Comparison of ENCODE assay signal across 16 cellular contexts in the genomic region with DNA sequence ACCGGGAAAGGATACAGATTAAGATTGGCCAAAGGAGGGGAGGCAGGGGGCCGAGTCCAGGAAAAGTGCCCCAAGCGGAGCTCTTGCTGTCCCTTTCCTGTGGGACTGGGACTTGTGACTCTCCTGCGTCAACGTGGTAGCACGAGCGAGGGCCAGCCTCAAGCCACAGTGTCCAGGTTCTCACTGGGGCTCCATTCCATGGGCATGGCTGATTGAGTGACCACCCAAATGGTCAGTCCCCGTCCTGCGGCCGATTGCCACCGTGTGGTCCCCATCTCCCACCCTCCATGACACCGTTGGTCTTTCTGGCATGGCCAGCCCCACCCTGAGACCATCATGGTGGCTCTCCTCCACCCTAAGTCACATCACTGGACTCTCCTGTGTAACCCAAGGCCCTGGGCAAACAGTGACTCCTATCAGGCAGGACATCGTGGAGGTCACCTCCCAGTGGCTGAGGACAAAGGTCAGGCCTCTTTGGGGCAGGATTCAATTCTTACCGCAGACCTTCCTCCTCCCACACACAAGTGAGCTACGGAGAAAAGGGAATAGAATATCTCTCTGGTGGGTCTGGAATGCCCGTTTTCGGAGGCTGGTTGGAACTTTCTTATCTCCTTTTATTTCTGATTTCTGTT. TPM values are rescaled to one million over a fixed set of nuclear protein-coding genes. Genes with fewer than 3 reads are reported as not detected.
DNase-seq lines count a peak whose midpoint lies in the region; ATAC-seq and TF ChIP-seq lines count a peak whose summit lies in the region.
"Had no signal": no experiment of that assay in that cellular context is flagged by ENCODE, and none has a peak within 500 bp of the region (broad histone marks: within the 10 kb centered on the region; RNA-seq: fewer than 3 reads in every experiment).

No MANE protein-coding gene starts in this region.

- peak overlapping the region; percentile 65; the same call in 1 of the 2 replicates for H3K9ac ChIP-seq in SU-DHL-6 (ENCODE audit: low read length)
- H3K9ac ChIP-seq in neural progenitor cell: no peak overlapping the region

- H3K36me3 ChIP-seq in SU-DHL-6 (ENCODE audit: low read length) (no peaks in the 10 kb centered on the region), neural progenitor cell (no peaks in the 10 kb centered on the region), vagina (no peaks in the 10 kb centered on the region)

- H4K20me1 ChIP-seq in SU-DHL-6 (ENCODE audit: low read depth, low read length) (no peaks in the 10 kb centered on the region), neural progenitor cell (ENCODE audit: low read depth) (no peaks in the 10 kb centered on the region)

- no peaks in the 10 kb centered on the region for H3K9me3 Mint-ChIP-seq in natural killer cell treated with Interleukin-12 subunit alpha and Interleukin-12 subunit beta and Interleukin-15 and Interleukin-18, amount 100 ng/mL, for 72 hours
- H3K9me3 Mint-ChIP-seq in natural killer cell (no peaks in the 10 kb centered on the region), neural progenitor cell (no peaks in the 10 kb centered on the region)
- H3K9me3 Mint-ChIP-seq: CD8-positive, alpha-beta memory T cell; H9 had no signal

- H3K79me2 ChIP-seq in SU-DHL-6 (ENCODE audit: insufficient read depth, low read length) (no peaks in the 10 kb centered on the region), neural progenitor cell (ENCODE audit: low read depth) (no peaks in the 10 kb centered on the region)

- H2AFZ ChIP-seq in SU-DHL-6 (ENCODE audit: low read depth, low read length, severe bottlenecking) (no peak overlapping the region), neural progenitor cell (replicated peaks) (no peak overlapping the region)

- TF ChIP-seq CTCF in natural killer cell (IDR thresholded peaks at IDR 0.05) (no peak), SU-DHL-6 (IDR thresholded peaks at IDR 0.05; ENCODE audit: insufficient read depth, low read length, poor library complexity, severe bottlenecking) (no peak), neural progenitor cell (IDR thresholded peaks at IDR 0.05) (no peak), vagina (IDR thresholded peaks at IDR 0.05) (no peak)

- no peaks in the 10 kb centered on the region for H3K27me3 ChIP-seq in SU-DHL-6 (ENCODE audit: low read length)
- H3K27me3 ChIP-seq in neural progenitor cell: no peaks in the 10 kb centered on the region
- no peaks in the 10 kb centered on the region for H3K27me3 ChIP-seq in vagina

- H3K27ac Mint-ChIP-seq in natural killer cell treated with Interleukin-12 subunit alpha and Interleukin-12 subunit beta and Interleukin-15 and Interleukin-18, amount 100 ng/mL, for 72 hours: no peak overlapping the region
- H3K27ac Mint-ChIP-seq in natural killer cell: no peak overlapping the region
- peak overlapping the region; percentile 26 for H3K27ac Mint-ChIP-seq in neural progenitor cell
- H3K27ac Mint-ChIP-seq: CD8-positive, alpha-beta memory T cell; H9 had no signal

- H3K4me1 Mint-ChIP-seq in natural killer cell treated with Interleukin-12 subunit alpha and Interleukin-12 subunit beta and Interleukin-15 and Interleukin-18, amount 100 ng/mL, for 72 hours (ENCODE audit: low read depth in 2 of 2): peaks cover 4% of the 10 kb centered on the region in 2 donors
- peaks cover 0 to under 1% of the 10 kb centered on the region in 2 donors for H3K4me1 Mint-ChIP-seq in natural killer cell
- peaks cover 56% of the 10 kb centered on the region for H3K4me1 Mint-ChIP-seq in neural progenitor cell

- no peak for TF ChIP-seq POLR2A in vagina (IDR thresholded peaks at IDR 0.05)

- no peaks in the 10 kb centered on the region for H3K9me2 ChIP-seq in SU-DHL-6 (replicated peaks; ENCODE audit: insufficient read depth, low read length)

- H3K27ac ChIP-seq in SU-DHL-6 (ENCODE audit: low read depth, low read length) (peak overlapping the region; percentile 99), neural progenitor cell (no peak overlapping the region), vagina (no peak overlapping the region)
- H3K27ac ChIP-seq: SK-N-MC had no signal

- H3K4me1 ChIP-seq in neural progenitor cell: peaks cover 10% of the 10 kb centered on the region
- peaks cover 5% of the 10 kb centered on the region for H3K4me1 ChIP-seq in vagina

- no peak overlapping the region for H3K4me3 Mint-ChIP-seq in natural killer cell treated with Interleukin-12 subunit alpha and Interleukin-12 subunit beta and Interleukin-15 and Interleukin-18, amount 100 ng/mL, for 72 hours
- no peak overlapping the region for H3K4me3 Mint-ChIP-seq in natural killer cell
- peak overlapping the region; percentile 57 for H3K4me3 Mint-ChIP-seq in neural progenitor cell
- H3K4me3 Mint-ChIP-seq: CD8-positive, alpha-beta memory T cell; H9 had no signal

- H3K27me3 Mint-ChIP-seq in natural killer cell treated with Interleukin-12 subunit alpha and Interleukin-12 subunit beta and Interleukin-15 and Interleukin-18, amount 100 ng/mL, for 72 hours: peaks cover 0 to 2% of the 10 kb centered on the region in 2 donors
- H3K27me3 Mint-ChIP-seq in natural killer cell (ENCODE audit: low read depth in 2 of 2) (peaks cover 0 to 11% of the 10 kb centered on the region in 2 donors), neural progenitor cell (ENCODE audit: insufficient read depth, low read depth) (peaks cover 17% of the 10 kb centered on the region)

- DNase-seq in natural killer cell treated with Interleukin-12 subunit alpha and Interleukin-12 subunit beta and Interleukin-15 and Interleukin-18, amount 100 ng/mL, for 72 hours (ENCODE audit: low spot score): peak; percentile 46
- DNase-seq in natural killer cell (no peak), neural progenitor cell (ENCODE audit: low spot score) (no peak), vagina (ENCODE audit: extremely low spot score in 2 of 2) (no peak)
- DNase-seq: C1 segment of cervical spinal cord, H9, IMR-90, Kasumi-1, MM.1S, NCI-H1092 treated with DMSO at 0.1 percent for 48 hours, NCI-H446 had no signal

- no peak for ATAC-seq in natural killer cell treated with Interleukin-12 subunit alpha and Interleukin-12 subunit beta and Interleukin-15 and Interleukin-18, amount 100 ng/mL, for 72 hours
- ATAC-seq in natural killer cell: no peak
- ATAC-seq in GM19463 (IDR thresholded peaks at IDR 0.05; ENCODE audit: unreplicated experiment): no peak
- ATAC-seq in GM18873 (IDR thresholded peaks at IDR 0.05; ENCODE audit: low FRiP score, unreplicated experiment): no peak

- H3K4me3 ChIP-seq in SU-DHL-6 (ENCODE audit: insufficient read depth, low read length, poor library complexity, severe bottlenecking): peak overlapping the region; percentile 34
- H3K4me3 ChIP-seq in neural progenitor cell: no peak overlapping the region
- H3K4me3 ChIP-seq in vagina: no peak overlapping the region
- H3K4me3 ChIP-seq: SK-N-MC had no signal

- H3K36me3 Mint-ChIP-seq in natural killer cell treated with Interleukin-12 subunit alpha and Interleukin-12 subunit beta and Interleukin-15 and Interleukin-18, amount 100 ng/mL, for 72 hours: no peaks in the 10 kb centered on the region
- no peaks in the 10 kb centered on the region for H3K36me3 Mint-ChIP-seq in natural killer cell
- H3K36me3 Mint-ChIP-seq in neural progenitor cell: no peaks in the 10 kb centered on the region
- H3K36me3 Mint-ChIP-seq: CD8-positive, alpha-beta memory T cell had no signal

- intact Hi-C loops in natural killer cell (cut with micrococcal nuclease) (no loop called here), vagina (cut with DNase I) (no loop called here)

- H3F3A ChIP-seq in SU-DHL-6 (ENCODE audit: insufficient read depth): peaks cover 8% of the 10 kb centered on the region; the same call in 1 of the 2 replicates
- no peaks in the 10 kb centered on the region for H3F3A ChIP-seq in neural progenitor cell (ENCODE audit: low read depth)

- H3K9me3 ChIP-seq in SU-DHL-6 (ENCODE audit: insufficient read depth, low read length) (no peaks in the 10 kb centered on the region), neural progenitor cell (ENCODE audit: low read depth) (no peaks in the 10 kb centered on the region), vagina (no peaks in the 10 kb centered on the region)

- H3K4me2 ChIP-seq in SU-DHL-6 (ENCODE audit: low read depth, low read length, poor library complexity, severe bottlenecking): peak overlapping the region; percentile 75
- no peak overlapping the region for H3K4me2 ChIP-seq in neural progenitor cell

RNA-seq across cellular contexts. Expression of a gene that starts 8.9 kb away (rescaled TPM):
- 10 to 100 TPM; 31.0 to 34.6 TPM for total RNA-seq in natural killer cell treated with Interleukin-12 subunit alpha and Interleukin-12 subunit beta and Interleukin-15 and Interleukin-18, amount 100 ng/mL, for 72 hours
- total RNA-seq in natural killer cell: 10 to 100 TPM; 52.9 to 62.3 (median 61.5) TPM
- total RNA-seq in neural progenitor cell (ENCODE audit: low replicate concordance): 31.3 and 36.5 TPM in 2 replicates
- total RNA-seq in vagina: 19.4 TPM

RNA-seq across cellular contexts. Expression of a gene that starts 51.7 kb away (rescaled TPM):
- 10 to 100 TPM; 13.3 to 19.4 TPM for total RNA-seq in natural killer cell treated with Interleukin-12 subunit alpha and Interleukin-12 subunit beta and Interleukin-15 and Interleukin-18, amount 100 ng/mL, for 72 hours
- total RNA-seq in natural killer cell (10 to 100 TPM; 18.3 to 27.8 (median 18.5) TPM), neural progenitor cell (ENCODE audit: low replicate concordance) (4.8 and 9.0 TPM in 2 replicates), vagina (8.8 TPM)

RNA-seq across cellular contexts. Expression of a gene that starts 52.0 kb away (rescaled TPM):
- total RNA-seq in natural killer cell treated with Interleukin-12 subunit alpha and Interleukin-12 subunit beta and Interleukin-15 and Interleukin-18, amount 100 ng/mL, for 72 hours: 10 to 100 TPM; 46.6 to 59.4 TPM
- total RNA-seq in natural killer cell (10 to 100 TPM; 37.1 to 60.2 (median 51.8) TPM), neural progenitor cell (ENCODE audit: low replicate concordance) (12.9 and 13.2 TPM in 2 replicates), vagina (62.9 TPM)
